ENCODE assay signal across 16 cellular contexts in genomic region chr5:54570923-54571322, GRCh38. TPM values are rescaled to one million over a fixed set of nuclear protein-coding genes. Genes with fewer than 3 reads are reported as not detected.
A peak's percentile ranks its signal among the peaks of the same experiment; 100 is the strongest.
DNase-seq lines count a peak whose midpoint lies in the region; ATAC-seq and TF ChIP-seq lines count a peak whose summit lies in the region.
"Had no signal": no experiment of that assay in that cellular context is flagged by ENCODE, and none has a peak within 500 bp of the region (broad histone marks: within the 10 kb centered on the region; RNA-seq: fewer than 3 reads in every experiment).

No MANE protein-coding gene starts in this region.

- H3K4me1 Mint-ChIP-seq in osteocyte (ENCODE audit: unreplicated experiment), result peaks cover 15% of the 10 kb centered on the region
- H3K4me1 Mint-ChIP-seq: endodermal cell had no signal

- H3K4me3 ChIP-seq in adipocyte (ENCODE audit: low read length) (no peak overlapping the region), gastrocnemius medialis (no peak overlapping the region)
- H3K4me3 ChIP-seq: cardiac muscle cell had no signal

- no peak overlapping the region for H3K4me3 Mint-ChIP-seq in osteocyte (ENCODE audit: unreplicated experiment)
- H3K4me3 Mint-ChIP-seq: endodermal cell had no signal

- H3K4me1 ChIP-seq in adipocyte (ENCODE audit: control insufficient read depth, insufficient read depth, low read length) (peaks cover 16% of the 10 kb centered on the region), gastrocnemius medialis (peaks cover 5 to 6% of the 10 kb centered on the region in 2 donors)

- no peak for TF ChIP-seq CTCF in osteocyte (IDR thresholded peaks at IDR 0.05)
- no peak for TF ChIP-seq CTCF in gastrocnemius medialis (IDR thresholded peaks at IDR 0.05 in 4 of 5, conservative IDR thresholded peaks at IDR 0.05 in 1 of 5)

- H3K36me3 ChIP-seq in adipocyte (ENCODE audit: control insufficient read depth, insufficient read depth, low read length, severe bottlenecking) (no peaks in the 10 kb centered on the region), gastrocnemius medialis (no peaks in the 10 kb centered on the region)
- H3K36me3 ChIP-seq: cardiac muscle cell had no signal

- TF ChIP-seq POLR2A in gastrocnemius medialis (IDR thresholded peaks at IDR 0.05), result no peak

- H3K27me3 ChIP-seq in adipocyte (replicated peaks; ENCODE audit: control insufficient read depth, insufficient read depth, low read length) (no peaks in the 10 kb centered on the region), gastrocnemius medialis (no peaks in the 10 kb centered on the region)
- H3K27me3 ChIP-seq: cardiac muscle cell had no signal

- no peaks in the 10 kb centered on the region for H3K36me3 Mint-ChIP-seq in osteocyte (ENCODE audit: unreplicated experiment)

- peak; percentile 31 for DNase-seq in AG20443 (ENCODE audit: low spot score)
- DNase-seq in adipocyte (ENCODE audit: low read depth), result peak; percentile 62
- peak; percentile 83 for DNase-seq in fibroblast of peridontal ligament (ENCODE audit: extremely low read depth)
- no peak for DNase-seq in osteocyte (ENCODE audit: extremely low spot score, unreplicated experiment)
- DNase-seq in gastrocnemius medialis, result no peak
- DNase-seq in ACHN, result no peak
- DNase-seq: activated CD4-positive, CD25-positive, alpha-beta regulatory T cell; GF-D8; NCI-H2029; NCI-H82; RPMI8226 had no signal

- peak overlapping the region; percentile 72 for H3K27ac Mint-ChIP-seq in osteocyte (ENCODE audit: unreplicated experiment)
- H3K27ac Mint-ChIP-seq: endodermal cell, progenitor cell of endocrine pancreas had no signal

- no peak for ATAC-seq in HG03521 (IDR thresholded peaks at IDR 0.05; ENCODE audit: unreplicated experiment)
- no peak for ATAC-seq in HG03196 (IDR thresholded peaks at IDR 0.05; ENCODE audit: unreplicated experiment)
- ATAC-seq in gastrocnemius medialis, result no peak

- in situ Hi-C loops in gastrocnemius medialis (cut with MboI; ENCODE audit: low sequenced_read_pairs in 4 of 4) (no loop called here), ACHN (cut with HindIII; ENCODE audit: low pct_ligation_motif_present, low pct_unique_long_range_greater_than_20kb, low sequenced_read_pairs) (no loop called here)

- no peaks in the 10 kb centered on the region for H3K27me3 Mint-ChIP-seq in osteocyte (ENCODE audit: unreplicated experiment)
- H3K27me3 Mint-ChIP-seq: progenitor cell of endocrine pancreas had no signal

- H3K9me3 Mint-ChIP-seq in osteocyte (ENCODE audit: unreplicated experiment), result no peaks in the 10 kb centered on the region

- H3K9ac ChIP-seq in adipocyte (ENCODE audit: low read length), result peak overlapping the region; percentile 13

- intact Hi-C loops in gastrocnemius medialis (cut with DNase I; ENCODE audit: low total_unique reads), result no loop called here

- H3K27ac ChIP-seq in gastrocnemius medialis, result no peak overlapping the region
- H3K27ac ChIP-seq: cardiac muscle cell had no signal

- H3K9me3 ChIP-seq in adipocyte (ENCODE audit: control insufficient read depth, low read length), result no peaks in the 10 kb centered on the region
- no peaks in the 10 kb centered on the region for H3K9me3 ChIP-seq in gastrocnemius medialis

RNA-seq across cellular contexts. Expression of gene SNX18, which starts 53.4 kb away (rescaled TPM):
- total RNA-seq in osteocyte (27.3 and 28.8 TPM in 2 replicates), gastrocnemius medialis (10 to 100 TPM; 16.3 to 18.5 (median 18.0) TPM)

Comparison
In these comparisons a context has a peak if more than half of its experiments do, and no peak if none do; other contexts are left out.
1. DNase-seq: peak in AG20443 (single experiment), adipocyte (single experiment) and fibroblast of peridontal ligament (single experiment); none in osteocyte (single experiment), gastrocnemius medialis (0 of 2) and ACHN (single experiment).